ENCODE assay signal across 27 cellular contexts in genomic region chr11:110159491-110159890, GRCh38.
DNase-seq lines count a peak whose midpoint lies in the region; ATAC-seq and TF ChIP-seq lines count a peak whose summit lies in the region.
"Had no signal": no experiment of that assay in that cellular context is flagged by ENCODE, and none has a peak within 500 bp of the region (broad histone marks: within the 10 kb centered on the region; RNA-seq: fewer than 3 reads in every experiment).

No MANE protein-coding gene starts in this region.

- no peaks in the 10 kb centered on the region for H3K4me1 Mint-ChIP-seq in activated T-helper 1 cell treated with anti-CD3 and anti-CD28 coated beads, Interleukin-12 subunit alpha, Interleukin-12 subunit beta, Interleukin-2, Interleukin-4 antibody, amounts not matched to agents 30 ng/mL and 10 ng/mL and 1 ng/mL, durations not matched to agents 14 hours and 24 hours and 36 hours (ENCODE audit: low read depth)
- H3K4me1 Mint-ChIP-seq: CD4-positive, CD25-positive, alpha-beta regulatory T cell had no signal

- no peak overlapping the region for H2AK9ac ChIP-seq in IMR-90 (replicated peaks; ENCODE audit: low read depth, low read length, poor library complexity)

- H3K27me3 ChIP-seq in IMR-90 (ENCODE audit: control insufficient read depth, insufficient read depth, low read length) (no peaks in the 10 kb centered on the region), brain microvascular endothelial cell (replicated peaks) (no peaks in the 10 kb centered on the region), BE2C (no peaks in the 10 kb centered on the region)
- H3K27me3 ChIP-seq: BLaER1, Peyer's patch had no signal

- H3K56ac ChIP-seq in IMR-90 (ENCODE audit: extremely low read depth, insufficient read depth, low read length), result no peak overlapping the region

- H4K20me1 ChIP-seq in IMR-90 (ENCODE audit: insufficient read depth, low read length), result no peaks in the 10 kb centered on the region; the same call in 1 of the 2 replicates
- H4K20me1 ChIP-seq: BLaER1 had no signal

- no peak for TF ChIP-seq POLR2A in IMR-90 (IDR thresholded peaks at IDR 0.05; ENCODE audit: low read depth, low read length)

- H3K27me3 Mint-ChIP-seq in activated T-helper 1 cell treated with anti-CD3 and anti-CD28 coated beads, Interleukin-12 subunit alpha, Interleukin-12 subunit beta, Interleukin-2, Interleukin-4 antibody, amounts not matched to agents 30 ng/mL and 10 ng/mL and 1 ng/mL, durations not matched to agents 14 hours and 24 hours and 36 hours (ENCODE audit: insufficient read depth), result peaks cover 10% of the 10 kb centered on the region
- H3K27me3 Mint-ChIP-seq: CD4-positive, CD25-positive, alpha-beta regulatory T cell had no signal

- H4K91ac ChIP-seq in IMR-90 (ENCODE audit: insufficient read depth, low read depth, low read length), result no peak overlapping the region; the same call in 1 of the 2 replicates

- H3K14ac ChIP-seq in IMR-90 (replicated peaks; ENCODE audit: low read depth, low read length), result peak overlapping the region; percentile 8; the same call in 1 of the 2 replicates

- peak overlapping the region; percentile 31; the same call in 2 of the 3 replicates for H2BK15ac ChIP-seq in IMR-90 (ENCODE audit: low read depth, low read length)

- peaks cover 11% of the 10 kb centered on the region for H3K9me1 ChIP-seq in IMR-90 (ENCODE audit: insufficient read depth, low read length)

- H3K36me3 ChIP-seq in IMR-90 (ENCODE audit: control insufficient read depth, insufficient read depth, low read length) (peaks cover 15% of the 10 kb centered on the region), brain microvascular endothelial cell (replicated peaks) (peaks cover 47% of the 10 kb centered on the region), BE2C (peaks cover 19% of the 10 kb centered on the region)

- CTCF ChIA-PET in IMR-90 (lab: Yijun Ruan, JAX), result no interaction called here

- no peaks in the 10 kb centered on the region for H3K36me3 Mint-ChIP-seq in activated T-helper 1 cell treated with anti-CD3 and anti-CD28 coated beads, Interleukin-12 subunit alpha, Interleukin-12 subunit beta, Interleukin-2, Interleukin-4 antibody, amounts not matched to agents 30 ng/mL and 10 ng/mL and 1 ng/mL, durations not matched to agents 14 hours and 24 hours and 36 hours (ENCODE audit: low read depth)
- H3K36me3 Mint-ChIP-seq: CD4-positive, CD25-positive, alpha-beta regulatory T cell had no signal

- H3K23ac ChIP-seq in IMR-90 (ENCODE audit: low read depth, low read length), result no peak overlapping the region

- no peaks in the 10 kb centered on the region for H3K9me3 Mint-ChIP-seq in activated T-helper 1 cell treated with anti-CD3 and anti-CD28 coated beads, Interleukin-12 subunit alpha, Interleukin-12 subunit beta, Interleukin-2, Interleukin-4 antibody, amounts not matched to agents 30 ng/mL and 10 ng/mL and 1 ng/mL, durations not matched to agents 14 hours and 24 hours and 36 hours
- H3K9me3 Mint-ChIP-seq: CD4-positive, CD25-positive, alpha-beta regulatory T cell; T-helper 1 cell treated with Interleukin-12 subunit alpha and Interleukin-12 subunit beta and Interleukin-4 antibody, amounts not matched to agents 30 μg/mL and 1 μg/mL, for 36 hours had no signal

- H2BK120ac ChIP-seq in IMR-90 (ENCODE audit: low read depth, low read length), result peak overlapping the region; percentile 4; the same call in 1 of the 2 replicates

- TF ChIP-seq RAD21 in IMR-90 (IDR thresholded peaks at IDR 0.05; ENCODE audit: low read length), result no peak

- DNase-seq in ACHN (peak; percentile 52), IMR-90 (no peak), brain microvascular endothelial cell (no peak), renal cortical epithelial cell (ENCODE audit: low read depth) (peak; percentile 49), BE2C (no peak)
- DNase-seq in activated T-helper 1 cell treated with anti-CD3 and anti-CD28 coated beads, Interleukin-12 subunit alpha, Interleukin-12 subunit beta, Interleukin-2, Interleukin-4 antibody, amounts not matched to agents 30 ng/mL and 10 ng/mL and 1 ng/mL, durations not matched to agents 14 hours and 24 hours and 36 hours (ENCODE audit: low spot score), result no peak
- DNase-seq: CD4-positive, CD25-positive, alpha-beta regulatory T cell; DMS53; KG1; NCI-H1092; NCI-H1417 treated with DMSO at 0.1 percent for 48 hours; NCI-H187; NCI-H2081 treated with DMSO at 0.1 percent for 48 hours; NCI-H2171; NCI-H226; NCI-H510A; NCI-H69; Peyer's patch; SIG-M5; SK-N-SH; SW 1271 had no signal

- peaks cover 10 to 34% of the 10 kb centered on the region in 2 experiments for H3K79me1 ChIP-seq in IMR-90 (ENCODE audit: low read depth in 1 of 2, low read length in 2 of 2)

- intact Hi-C loops in IMR-90 (cut with micrococcal nuclease), result no loop called here
- intact Hi-C loops in activated T-helper 1 cell treated with anti-CD3 and anti-CD28 coated beads, Interleukin-12 subunit alpha, Interleukin-12 subunit beta, Interleukin-2, Interleukin-4 antibody, amounts not matched to agents 30 ng/mL and 10 ng/mL and 1 ng/mL, durations not matched to agents 14 hours and 24 hours and 36 hours (cut with micrococcal nuclease), result no loop called here

- H2AK5ac ChIP-seq in IMR-90 (ENCODE audit: low read depth, low read length), result peak overlapping the region; percentile 36

- peak overlapping the region; percentile 29; the same call in 1 of the 2 replicates for H3K4ac ChIP-seq in IMR-90 (ENCODE audit: low read depth, low read length)

- peak overlapping the region in 1 of 2 experiments; percentile 22; a peak in 1 of 4 replicates for H4K8ac ChIP-seq in IMR-90 (ENCODE audit: low read depth in 2 of 2, low read length in 2 of 2)

- H3K4me2 ChIP-seq in IMR-90 (ENCODE audit: low read depth, low read length), result no peak overlapping the region
- H3K4me2 ChIP-seq: A549, BLaER1, SK-N-SH had no signal

- no peak overlapping the region for H4K5ac ChIP-seq in IMR-90 (ENCODE audit: low read depth, low read length)

- no peak overlapping the region for H3K9ac ChIP-seq in IMR-90 (ENCODE audit: low read depth, low read length)
- H3K9ac ChIP-seq: BLaER1, SK-N-SH had no signal

- H3K4me1 ChIP-seq in IMR-90 (ENCODE audit: control insufficient read depth, insufficient read depth, low read length) (peaks cover 5% of the 10 kb centered on the region), BE2C (no peaks in the 10 kb centered on the region)
- H3K4me1 ChIP-seq: BLaER1, Peyer's patch had no signal

- BruUV-seq in IMR-90 (replicated peaks; lab: Mats Ljungman, UMichigan), result no TSS peak

- ATAC-seq in IMR-90 (ENCODE audit: low read depth), result no peak
- no peak for ATAC-seq in HG03139 (IDR thresholded peaks at IDR 0.05; ENCODE audit: unreplicated experiment)
- ATAC-seq: A549, HCT116, HepG2 had no signal

- in situ Hi-C loops in ACHN (cut with HindIII; ENCODE audit: low pct_ligation_motif_present, low pct_unique_long_range_greater_than_20kb, low sequenced_read_pairs) (no loop called here), IMR-90 (cut with MboI; ENCODE audit: low sequenced_read_pairs) (no loop called here), brain microvascular endothelial cell (cut with HindIII; ENCODE audit: low pct_ligation_motif_present, low sequenced_read_pairs) (no loop called here)

- H3K27ac ChIP-seq in IMR-90 (ENCODE audit: insufficient read depth, low read length), result no peak overlapping the region
- H3K27ac ChIP-seq in brain microvascular endothelial cell, result peak overlapping the region; percentile 62
- H3K27ac ChIP-seq: BLaER1, Peyer's patch had no signal

- dilution Hi-C loops in IMR-90 (cut with HindIII; ENCODE audit: low sequenced_read_pairs, unreplicated experiment), result no loop called here

- no peak for TF ChIP-seq CTCF in IMR-90 (conservative IDR thresholded peaks at IDR 0.05; ENCODE audit: low read depth, low read length)
- no peak for TF ChIP-seq CTCF in brain microvascular endothelial cell (IDR thresholded peaks at IDR 0.05; ENCODE audit: low read depth, low read length, missing control alignments)
- no peak for TF ChIP-seq CTCF in BE2C (IDR thresholded peaks at IDR 0.05; ENCODE audit: low read depth, low read length)

- WGBS in IMR-90 (ENCODE audit: extremely low coverage in 2 of 2, insufficient read length in 1 of 2), 2 experiments, result no CpG with 5 or more reads among the region's 2 CpGs

- peak overlapping the region; percentile 72; the same call in 1 of the 2 replicates for H2BK20ac ChIP-seq in IMR-90 (ENCODE audit: low read depth, low read length)

- POLR2A ChIA-PET in IMR-90 (lab: Charles Lee; ENCODE audit: unreplicated experiment), result interaction anchor here (0.5 kb wide), 1 partner anchor 1955 kb away, joined by 3 read pairs; no protein-coding TSS in a partner anchor

- no peak overlapping the region for H3K18ac ChIP-seq in IMR-90 (ENCODE audit: low read depth, low read length)

- no peak overlapping the region for H2AFZ ChIP-seq in IMR-90 (replicated peaks; ENCODE audit: low read length, poor library complexity)

- H3K27ac Mint-ChIP-seq in activated T-helper 1 cell treated with anti-CD3 and anti-CD28 coated beads, Interleukin-12 subunit alpha, Interleukin-12 subunit beta, Interleukin-2, Interleukin-4 antibody, amounts not matched to agents 30 ng/mL and 10 ng/mL and 1 ng/mL, durations not matched to agents 14 hours and 24 hours and 36 hours, result no peak overlapping the region
- H3K27ac Mint-ChIP-seq: CD4-positive, CD25-positive, alpha-beta regulatory T cell; T-helper 1 cell treated with Interleukin-12 subunit alpha and Interleukin-12 subunit beta and Interleukin-4 antibody, amounts not matched to agents 30 μg/mL and 1 μg/mL, for 36 hours had no signal

- H3K4me3 ChIP-seq in IMR-90 (ENCODE audit: insufficient read depth, low read depth, low read length), result no peak overlapping the region
- H3K4me3 ChIP-seq in brain microvascular endothelial cell (ENCODE audit: low read depth, low read length), result no peak overlapping the region
- no peak overlapping the region for H3K4me3 ChIP-seq in BE2C (ENCODE audit: low read depth, low read length)
- H3K4me3 ChIP-seq: A549, BLaER1, Peyer's patch had no signal

- H2BK5ac ChIP-seq in IMR-90 (ENCODE audit: low read depth, low read length, poor library complexity, severe bottlenecking), result peak overlapping the region; percentile 18

- H3K4me3 Mint-ChIP-seq in activated T-helper 1 cell treated with anti-CD3 and anti-CD28 coated beads, Interleukin-12 subunit alpha, Interleukin-12 subunit beta, Interleukin-2, Interleukin-4 antibody, amounts not matched to agents 30 ng/mL and 10 ng/mL and 1 ng/mL, durations not matched to agents 14 hours and 24 hours and 36 hours, result no peak overlapping the region
- H3K4me3 Mint-ChIP-seq: CD4-positive, CD25-positive, alpha-beta regulatory T cell; T-helper 1 cell treated with Interleukin-12 subunit alpha and Interleukin-12 subunit beta and Interleukin-4 antibody, amounts not matched to agents 30 μg/mL and 1 μg/mL, for 36 hours had no signal

- H3K9me3 ChIP-seq in IMR-90 (ENCODE audit: control insufficient read depth, insufficient read depth, low read length) (no peaks in the 10 kb centered on the region), BE2C (no peaks in the 10 kb centered on the region)
- H3K9me3 ChIP-seq: A549, BLaER1, Peyer's patch, SK-N-SH had no signal

TF ChIP-seq in IMR-90, 13 proteins besides CTCF, POLR2A, EP300 and RAD21:
- TF ChIP-seq MAFK (IDR thresholded peaks at IDR 0.05; ENCODE audit: low read depth, low read length), result no peak

Comparison
In these comparisons a context has a peak if more than half of its experiments do, and no peak if none do; other contexts are left out.
1. DNase-seq: peak in ACHN (single experiment) and renal cortical epithelial cell (single experiment); none in IMR-90 (single experiment), brain microvascular endothelial cell (single experiment), activated T-helper 1 cell treated with anti-CD3 and anti-CD28 coated beads, Interleukin-12 subunit alpha, Interleukin-12 subunit beta, Interleukin-2, Interleukin-4 antibody, amounts not matched to agents 30 ng/mL and 10 ng/mL and 1 ng/mL, durations not matched to agents 14 hours and 24 hours and 36 hours (single experiment) and BE2C (single experiment).